ENCODE assay signal across 15 cellular contexts in the genomic region with DNA sequence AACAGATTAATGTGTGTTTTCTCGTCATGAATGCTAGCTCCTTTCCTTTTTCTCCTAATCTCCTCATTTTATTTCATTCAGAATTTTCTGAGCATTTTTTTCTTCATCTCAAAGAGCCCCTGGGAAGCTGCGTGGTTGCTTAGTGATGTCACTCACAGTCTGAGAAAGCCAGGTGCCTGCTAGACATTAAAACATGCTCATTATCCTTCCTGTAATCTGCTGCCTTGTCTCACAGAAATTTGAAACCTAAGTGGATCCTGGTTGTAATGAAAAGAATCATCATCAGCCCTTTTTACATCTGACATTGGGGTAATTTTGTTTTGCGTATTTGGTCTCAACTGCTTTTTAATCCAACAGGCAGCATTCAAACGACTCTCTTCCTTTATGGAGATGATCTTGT.
DNase-seq lines count a peak whose midpoint lies in the region; ATAC-seq and TF ChIP-seq lines count a peak whose summit lies in the region.
"Had no signal": no experiment of that assay in that cellular context is flagged by ENCODE, and none has a peak within 500 bp of the region (broad histone marks: within the 10 kb centered on the region; RNA-seq: fewer than 3 reads in every experiment).

No MANE protein-coding gene starts in this region.

- peaks cover 7% of the 10 kb centered on the region for H3K4me1 Mint-ChIP-seq in WTC11

- POLR2A ChIA-PET in WTC11 (lab: Charles Lee): no interaction called here

- no peaks in the 10 kb centered on the region for H3K36me3 ChIP-seq in left lung
- H3K36me3 ChIP-seq: cardiac muscle cell, left ventricle myocardium inferior, tibial nerve had no signal

- H3K4me1 ChIP-seq in left lung: no peaks in the 10 kb centered on the region
- H3K4me1 ChIP-seq: tibial nerve had no signal

- H3K27me3 ChIP-seq in left lung: no peaks in the 10 kb centered on the region
- H3K27me3 ChIP-seq: cardiac muscle cell, tibial nerve had no signal

- H3K9me3 Mint-ChIP-seq in WTC11: peaks cover 6% of the 10 kb centered on the region
- H3K9me3 Mint-ChIP-seq: activated CD4-positive, alpha-beta memory T cell treated with anti-CD3 and anti-CD28 coated beads, Interleukin-2, amount 10 ng/mL, durations not matched to agents 7 days and 5 days had no signal

- H3K27ac Mint-ChIP-seq in WTC11: no peak overlapping the region
- H3K27ac Mint-ChIP-seq: activated CD4-positive, alpha-beta memory T cell treated with anti-CD3 and anti-CD28 coated beads, Interleukin-2, amount 10 ng/mL, durations not matched to agents 7 days and 5 days had no signal

- ATAC-seq in WTC11 (0 out of 2 replicates have a peak, but pooled peaks have one; percentile 24), left lung (no peak)

- H3K4me3 ChIP-seq in retinal pigment epithelial cell (ENCODE audit: low read length) (no peak overlapping the region), left lung (no peak overlapping the region)
- H3K4me3 ChIP-seq: cardiac muscle cell, left ventricle myocardium inferior, tibial nerve had no signal

- intact Hi-C loops in left lung (cut with DNase I): no loop called here

- no peaks in the 10 kb centered on the region for H3K36me3 Mint-ChIP-seq in WTC11

- H3K9me3 ChIP-seq in left lung: no peaks in the 10 kb centered on the region
- H3K9me3 ChIP-seq: left ventricle myocardium inferior, tibial nerve had no signal

- TF ChIP-seq CTCF in WTC11 (IDR thresholded peaks at IDR 0.05) (no peak), retinal pigment epithelial cell (conservative IDR thresholded peaks at IDR 0.05; ENCODE audit: low read depth, low read length) (no peak), left lung (IDR thresholded peaks at IDR 0.05) (no peak)

- no peak overlapping the region for H3K27ac ChIP-seq in left lung
- H3K27ac ChIP-seq: 22Rv1, cardiac muscle cell, left ventricle myocardium inferior, tibial nerve had no signal

- H3K4me3 Mint-ChIP-seq in WTC11: no peak overlapping the region
- H3K4me3 Mint-ChIP-seq: activated CD4-positive, alpha-beta memory T cell treated with anti-CD3 and anti-CD28 coated beads, Interleukin-2, amount 10 ng/mL, durations not matched to agents 7 days and 5 days had no signal

- peak; percentile 5 for DNase-seq in DMS53 (lab: John Stamatoyannopoulos, UW)
- no peak for DNase-seq in DMS53 treated with DMSO at 0.1 percent for 48 hours (lab: John Stamatoyannopoulos, UW; ENCODE audit: unreplicated experiment)
- peak; percentile 95 for DNase-seq in NCI-H2171 treated with DMSO at 0.1 percent for 48 hours (lab: John Stamatoyannopoulos, UW)
- DNase-seq in WTC11 (ENCODE audit: low spot score): no peak
- peak; percentile 23 for DNase-seq in retinal pigment epithelial cell (ENCODE audit: low read depth)
- DNase-seq in left lung: no peak
- DNase-seq in activated CD8-positive, alpha-beta memory T cell treated with anti-CD3 and anti-CD28 coated beads, Interleukin-2, amount 50 U/mL, for 4 hours: no peak
- no peak for DNase-seq in NCI-H446 (lab: John Stamatoyannopoulos, UW)
- DNase-seq: activated CD4-positive, alpha-beta memory T cell treated with anti-CD3 and anti-CD28 coated beads, Interleukin-2, amount 10 ng/mL, durations not matched to agents 7 days and 5 days; activated naive CD4-positive, alpha-beta T cell; Kasumi-1; left ventricle myocardium inferior had no signal

- no peaks in the 10 kb centered on the region for H3K27me3 Mint-ChIP-seq in WTC11 (ENCODE audit: low read depth)
- H3K27me3 Mint-ChIP-seq: activated CD4-positive, alpha-beta memory T cell treated with anti-CD3 and anti-CD28 coated beads, Interleukin-2, amount 10 ng/mL, durations not matched to agents 7 days and 5 days had no signal

- CTCF ChIA-PET in WTC11 (lab: Charles Lee): no interaction called here

TF ChIP-seq in WTC11, 78 proteins besides CTCF, POLR2A, EP300 and RAD21:
- TF ChIP-seq IRF2 (CRISPR knock-in tag; IDR thresholded peaks at IDR 0.05; ENCODE audit: borderline replicate concordance, low read depth) (no peak), MYBL2 (CRISPR knock-in tag; IDR thresholded peaks at IDR 0.05) (no peak), FOXJ3 (CRISPR knock-in tag; IDR thresholded peaks at IDR 0.05; ENCODE audit: borderline replicate concordance) (no peak), ZNF232 (CRISPR knock-in tag; IDR thresholded peaks at IDR 0.05) (no peak), HMGA2 (CRISPR knock-in tag; IDR thresholded peaks at IDR 0.05) (no peak), GTF2I (CRISPR knock-in tag; conservative IDR thresholded peaks at IDR 0.05) (no peak), KAT7 (CRISPR knock-in tag; IDR thresholded peaks at IDR 0.05; ENCODE audit: borderline replicate concordance) (no peak), NR2C2 (CRISPR knock-in tag; IDR thresholded peaks at IDR 0.05) (no peak), RELA (CRISPR knock-in tag; IDR thresholded peaks at IDR 0.05; ENCODE audit: borderline replicate concordance) (no peak), CBFB (CRISPR knock-in tag; IDR thresholded peaks at IDR 0.05; ENCODE audit: low read depth) (no peak), NFYB (CRISPR knock-in tag; conservative IDR thresholded peaks at IDR 0.05; ENCODE audit: low read depth) (no peak), CREM (CRISPR knock-in tag; IDR thresholded peaks at IDR 0.05) (no peak)
- TF ChIP-seq, protein P1, sequence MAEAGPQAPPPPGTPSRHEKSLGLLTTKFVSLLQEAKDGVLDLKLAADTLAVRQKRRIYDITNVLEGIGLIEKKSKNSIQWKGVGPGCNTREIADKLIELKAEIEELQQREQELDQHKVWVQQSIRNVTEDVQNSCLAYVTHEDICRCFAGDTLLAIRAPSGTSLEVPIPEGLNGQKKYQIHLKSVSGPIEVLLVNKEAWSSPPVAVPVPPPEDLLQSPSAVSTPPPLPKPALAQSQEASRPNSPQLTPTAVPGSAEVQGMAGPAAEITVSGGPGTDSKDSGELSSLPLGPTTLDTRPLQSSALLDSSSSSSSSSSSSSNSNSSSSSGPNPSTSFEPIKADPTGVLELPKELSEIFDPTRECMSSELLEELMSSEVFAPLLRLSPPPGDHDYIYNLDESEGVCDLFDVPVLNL (CRISPR knock-in tag; IDR thresholded peaks at IDR 0.05; ENCODE audit: borderline replicate concordance, low read depth): no peak
- TF ChIP-seq, protein P2, sequence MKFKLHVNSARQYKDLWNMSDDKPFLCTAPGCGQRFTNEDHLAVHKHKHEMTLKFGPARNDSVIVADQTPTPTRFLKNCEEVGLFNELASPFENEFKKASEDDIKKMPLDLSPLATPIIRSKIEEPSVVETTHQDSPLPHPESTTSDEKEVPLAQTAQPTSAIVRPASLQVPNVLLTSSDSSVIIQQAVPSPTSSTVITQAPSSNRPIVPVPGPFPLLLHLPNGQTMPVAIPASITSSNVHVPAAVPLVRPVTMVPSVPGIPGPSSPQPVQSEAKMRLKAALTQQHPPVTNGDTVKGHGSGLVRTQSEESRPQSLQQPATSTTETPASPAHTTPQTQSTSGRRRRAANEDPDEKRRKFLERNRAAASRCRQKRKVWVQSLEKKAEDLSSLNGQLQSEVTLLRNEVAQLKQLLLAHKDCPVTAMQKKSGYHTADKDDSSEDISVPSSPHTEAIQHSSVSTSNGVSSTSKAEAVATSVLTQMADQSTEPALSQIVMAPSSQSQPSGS (CRISPR knock-in tag; IDR thresholded peaks at IDR 0.05; ENCODE audit: borderline replicate concordance, low read depth): no peak
- TF ChIP-seq, protein P3, sequence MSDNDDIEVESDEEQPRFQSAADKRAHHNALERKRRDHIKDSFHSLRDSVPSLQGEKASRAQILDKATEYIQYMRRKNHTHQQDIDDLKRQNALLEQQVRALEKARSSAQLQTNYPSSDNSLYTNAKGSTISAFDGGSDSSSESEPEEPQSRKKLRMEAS (CRISPR knock-in tag; IDR thresholded peaks at IDR 0.05): no peak
- TF ChIP-seq, protein P4, sequence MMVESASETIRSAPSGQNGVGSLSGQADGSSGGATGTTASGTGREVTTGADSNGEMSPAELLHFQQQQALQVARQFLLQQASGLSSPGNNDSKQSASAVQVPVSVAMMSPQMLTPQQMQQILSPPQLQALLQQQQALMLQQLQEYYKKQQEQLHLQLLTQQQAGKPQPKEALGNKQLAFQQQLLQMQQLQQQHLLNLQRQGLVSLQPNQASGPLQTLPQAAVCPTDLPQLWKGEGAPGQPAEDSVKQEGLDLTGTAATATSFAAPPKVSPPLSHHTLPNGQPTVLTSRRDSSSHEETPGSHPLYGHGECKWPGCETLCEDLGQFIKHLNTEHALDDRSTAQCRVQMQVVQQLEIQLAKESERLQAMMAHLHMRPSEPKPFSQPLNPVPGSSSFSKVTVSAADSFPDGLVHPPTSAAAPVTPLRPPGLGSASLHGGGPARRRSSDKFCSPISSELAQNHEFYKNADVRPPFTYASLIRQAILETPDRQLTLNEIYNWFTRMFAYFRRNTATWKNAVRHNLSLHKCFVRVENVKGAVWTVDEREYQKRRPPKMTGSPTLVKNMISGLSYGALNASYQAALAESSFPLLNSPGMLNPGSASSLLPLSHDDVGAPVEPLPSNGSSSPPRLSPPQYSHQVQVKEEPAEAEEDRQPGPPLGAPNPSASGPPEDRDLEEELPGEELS (CRISPR knock-in tag; IDR thresholded peaks at IDR 0.05): no peak

Comparison
In these comparisons a context has a peak if more than half of its experiments do, and no peak if none do; other contexts are left out.
1. DNase-seq: peak in DMS53 (single experiment), NCI-H2171 treated with DMSO at 0.1 percent for 48 hours (single experiment) and retinal pigment epithelial cell (single experiment); none in DMS53 treated with DMSO at 0.1 percent for 48 hours (single experiment), WTC11 (single experiment), left lung (0 of 2), activated CD8-positive, alpha-beta memory T cell treated with anti-CD3 and anti-CD28 coated beads, Interleukin-2, amount 50 U/mL, for 4 hours (single experiment) and NCI-H446 (0 of 2).